In the genomic region with DNA sequence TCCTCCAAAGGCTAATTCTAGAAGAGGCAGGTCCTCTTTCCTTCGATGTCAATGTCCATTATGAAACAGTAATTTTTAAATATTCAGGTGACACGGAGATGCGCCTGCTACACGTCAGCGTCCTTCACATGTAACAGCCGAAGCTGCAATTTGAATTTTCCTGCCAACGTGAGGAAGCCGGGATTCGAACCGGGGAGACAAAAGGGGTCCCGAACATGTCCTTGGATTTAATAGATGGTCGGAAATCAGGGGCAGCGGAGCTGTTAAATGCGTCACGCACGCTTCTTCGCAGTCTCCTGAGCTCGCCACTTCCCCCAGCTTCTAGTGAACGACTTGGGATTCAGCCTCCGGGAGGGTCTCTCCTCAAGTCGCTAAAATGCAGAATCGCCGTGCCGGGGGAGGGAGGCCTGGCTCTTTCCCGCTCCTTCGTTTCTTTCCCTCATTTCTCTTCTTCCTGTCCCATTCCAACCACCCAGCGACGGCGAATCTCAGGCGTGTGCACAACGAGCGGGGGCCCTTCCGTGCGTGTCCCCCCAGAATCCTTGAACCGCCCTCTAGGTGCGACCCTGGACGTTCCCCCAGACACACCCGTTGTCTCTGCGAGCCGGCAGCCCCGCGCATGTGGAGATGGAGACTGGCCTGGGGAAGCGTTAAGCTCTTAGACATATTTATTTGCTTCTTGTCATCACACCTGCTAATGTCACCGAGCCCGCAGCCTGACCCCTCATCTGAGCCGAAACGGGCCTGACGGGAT, we compare ENCODE assay signal across 2 cellular contexts.
TF ChIP-seq lines count a peak whose summit lies in the region.

No MANE protein-coding gene starts in this region.

TF ChIP-seq in HEK293, 187 proteins besides CTCF, POLR2A, EP300 and RAD21 (continues in another document):
- TF ChIP-seq ZNF140 (tag by site-specific recombination; IDR thresholded peaks at IDR 0.05): no peak
- peak; percentile 34; the same call in 1 of the 2 replicates for TF ChIP-seq ZBTB7A (tag by site-specific recombination; IDR thresholded peaks at IDR 0.05; ENCODE audit: low read depth)
- TF ChIP-seq, protein P1, sequence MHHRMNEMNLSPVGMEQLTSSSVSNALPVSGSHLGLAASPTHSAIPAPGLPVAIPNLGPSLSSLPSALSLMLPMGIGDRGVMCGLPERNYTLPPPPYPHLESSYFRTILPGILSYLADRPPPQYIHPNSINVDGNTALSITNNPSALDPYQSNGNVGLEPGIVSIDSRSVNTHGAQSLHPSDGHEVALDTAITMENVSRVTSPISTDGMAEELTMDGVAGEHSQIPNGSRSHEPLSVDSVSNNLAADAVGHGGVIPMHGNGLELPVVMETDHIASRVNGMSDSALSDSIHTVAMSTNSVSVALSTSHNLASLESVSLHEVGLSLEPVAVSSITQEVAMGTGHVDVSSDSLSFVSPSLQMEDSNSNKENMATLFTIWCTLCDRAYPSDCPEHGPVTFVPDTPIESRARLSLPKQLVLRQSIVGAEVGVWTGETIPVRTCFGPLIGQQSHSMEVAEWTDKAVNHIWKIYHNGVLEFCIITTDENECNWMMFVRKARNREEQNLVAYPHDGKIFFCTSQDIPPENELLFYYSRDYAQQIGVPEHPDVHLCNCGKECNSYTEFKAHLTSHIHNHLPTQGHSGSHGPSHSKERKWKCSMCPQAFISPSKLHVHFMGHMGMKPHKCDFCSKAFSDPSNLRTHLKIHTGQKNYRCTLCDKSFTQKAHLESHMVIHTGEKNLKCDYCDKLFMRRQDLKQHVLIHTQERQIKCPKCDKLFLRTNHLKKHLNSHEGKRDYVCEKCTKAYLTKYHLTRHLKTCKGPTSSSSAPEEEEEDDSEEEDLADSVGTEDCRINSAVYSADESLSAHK (tag by site-specific recombination; IDR thresholded peaks at IDR 0.05): no peak
- TF ChIP-seq BCL11A (tag by site-specific recombination; IDR thresholded peaks at IDR 0.05; ENCODE audit: low read depth): no peak
- TF ChIP-seq KLF8 (tag by site-specific recombination; IDR thresholded peaks at IDR 0.05): peak; percentile 31; the same call in 1 of the 2 replicates
- TF ChIP-seq, protein P2, sequence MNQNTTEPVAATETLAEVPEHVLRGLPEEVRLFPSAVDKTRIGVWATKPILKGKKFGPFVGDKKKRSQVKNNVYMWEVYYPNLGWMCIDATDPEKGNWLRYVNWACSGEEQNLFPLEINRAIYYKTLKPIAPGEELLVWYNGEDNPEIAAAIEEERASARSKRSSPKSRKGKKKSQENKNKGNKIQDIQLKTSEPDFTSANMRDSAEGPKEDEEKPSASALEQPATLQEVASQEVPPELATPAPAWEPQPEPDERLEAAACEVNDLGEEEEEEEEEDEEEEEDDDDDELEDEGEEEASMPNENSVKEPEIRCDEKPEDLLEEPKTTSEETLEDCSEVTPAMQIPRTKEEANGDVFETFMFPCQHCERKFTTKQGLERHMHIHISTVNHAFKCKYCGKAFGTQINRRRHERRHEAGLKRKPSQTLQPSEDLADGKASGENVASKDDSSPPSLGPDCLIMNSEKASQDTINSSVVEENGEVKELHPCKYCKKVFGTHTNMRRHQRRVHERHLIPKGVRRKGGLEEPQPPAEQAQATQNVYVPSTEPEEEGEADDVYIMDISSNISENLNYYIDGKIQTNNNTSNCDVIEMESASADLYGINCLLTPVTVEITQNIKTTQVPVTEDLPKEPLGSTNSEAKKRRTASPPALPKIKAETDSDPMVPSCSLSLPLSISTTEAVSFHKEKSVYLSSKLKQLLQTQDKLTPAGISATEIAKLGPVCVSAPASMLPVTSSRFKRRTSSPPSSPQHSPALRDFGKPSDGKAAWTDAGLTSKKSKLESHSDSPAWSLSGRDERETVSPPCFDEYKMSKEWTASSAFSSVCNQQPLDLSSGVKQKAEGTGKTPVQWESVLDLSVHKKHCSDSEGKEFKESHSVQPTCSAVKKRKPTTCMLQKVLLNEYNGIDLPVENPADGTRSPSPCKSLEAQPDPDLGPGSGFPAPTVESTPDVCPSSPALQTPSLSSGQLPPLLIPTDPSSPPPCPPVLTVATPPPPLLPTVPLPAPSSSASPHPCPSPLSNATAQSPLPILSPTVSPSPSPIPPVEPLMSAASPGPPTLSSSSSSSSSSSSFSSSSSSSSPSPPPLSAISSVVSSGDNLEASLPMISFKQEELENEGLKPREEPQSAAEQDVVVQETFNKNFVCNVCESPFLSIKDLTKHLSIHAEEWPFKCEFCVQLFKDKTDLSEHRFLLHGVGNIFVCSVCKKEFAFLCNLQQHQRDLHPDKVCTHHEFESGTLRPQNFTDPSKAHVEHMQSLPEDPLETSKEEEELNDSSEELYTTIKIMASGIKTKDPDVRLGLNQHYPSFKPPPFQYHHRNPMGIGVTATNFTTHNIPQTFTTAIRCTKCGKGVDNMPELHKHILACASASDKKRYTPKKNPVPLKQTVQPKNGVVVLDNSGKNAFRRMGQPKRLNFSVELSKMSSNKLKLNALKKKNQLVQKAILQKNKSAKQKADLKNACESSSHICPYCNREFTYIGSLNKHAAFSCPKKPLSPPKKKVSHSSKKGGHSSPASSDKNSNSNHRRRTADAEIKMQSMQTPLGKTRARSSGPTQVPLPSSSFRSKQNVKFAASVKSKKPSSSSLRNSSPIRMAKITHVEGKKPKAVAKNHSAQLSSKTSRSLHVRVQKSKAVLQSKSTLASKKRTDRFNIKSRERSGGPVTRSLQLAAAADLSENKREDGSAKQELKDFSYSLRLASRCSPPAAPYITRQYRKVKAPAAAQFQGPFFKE (tag by site-specific recombination; IDR thresholded peaks at IDR 0.05; ENCODE audit: borderline replicate concordance): no peak
- TF ChIP-seq, protein P3, sequence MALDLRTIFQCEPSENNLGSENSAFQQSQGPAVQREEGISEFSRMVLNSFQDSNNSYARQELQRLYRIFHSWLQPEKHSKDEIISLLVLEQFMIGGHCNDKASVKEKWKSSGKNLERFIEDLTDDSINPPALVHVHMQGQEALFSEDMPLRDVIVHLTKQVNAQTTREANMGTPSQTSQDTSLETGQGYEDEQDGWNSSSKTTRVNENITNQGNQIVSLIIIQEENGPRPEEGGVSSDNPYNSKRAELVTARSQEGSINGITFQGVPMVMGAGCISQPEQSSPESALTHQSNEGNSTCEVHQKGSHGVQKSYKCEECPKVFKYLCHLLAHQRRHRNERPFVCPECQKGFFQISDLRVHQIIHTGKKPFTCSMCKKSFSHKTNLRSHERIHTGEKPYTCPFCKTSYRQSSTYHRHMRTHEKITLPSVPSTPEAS (tag by site-specific recombination; IDR thresholded peaks at IDR 0.05): no peak
- no peak for TF ChIP-seq ZBTB48 (tag by site-specific recombination; IDR thresholded peaks at IDR 0.05)
- no peak for TF ChIP-seq ZNF747 (tag by site-specific recombination; IDR thresholded peaks at IDR 0.05)
- TF ChIP-seq ZNF610 (tag by site-specific recombination; IDR thresholded peaks at IDR 0.05; ENCODE audit: borderline replicate concordance): no peak
- no peak for TF ChIP-seq GLI2 (tag by site-specific recombination; IDR thresholded peaks at IDR 0.05; ENCODE audit: borderline replicate concordance, low read depth)
- peak; percentile 78 for TF ChIP-seq ZNF341 (tag by site-specific recombination; IDR thresholded peaks at IDR 0.05; ENCODE audit: low read depth)
- TF ChIP-seq REPIN1 (tag by site-specific recombination; IDR thresholded peaks at IDR 0.05; ENCODE audit: low read depth): no peak
- TF ChIP-seq ZNF202 (tag by site-specific recombination; IDR thresholded peaks at IDR 0.05; ENCODE audit: borderline replicate concordance): peak; percentile 53; the same call in 1 of the 2 replicates

TF ChIP-seq in GM12878, 131 proteins besides CTCF, POLR2A, EP300 and RAD21:
- TF ChIP-seq KDM1A (IDR thresholded peaks at IDR 0.05; ENCODE audit: borderline replicate concordance): no peak
- TF ChIP-seq ZBED1 (IDR thresholded peaks at IDR 0.05; ENCODE audit: borderline replicate concordance): no peak
- TF ChIP-seq, protein P4, sequence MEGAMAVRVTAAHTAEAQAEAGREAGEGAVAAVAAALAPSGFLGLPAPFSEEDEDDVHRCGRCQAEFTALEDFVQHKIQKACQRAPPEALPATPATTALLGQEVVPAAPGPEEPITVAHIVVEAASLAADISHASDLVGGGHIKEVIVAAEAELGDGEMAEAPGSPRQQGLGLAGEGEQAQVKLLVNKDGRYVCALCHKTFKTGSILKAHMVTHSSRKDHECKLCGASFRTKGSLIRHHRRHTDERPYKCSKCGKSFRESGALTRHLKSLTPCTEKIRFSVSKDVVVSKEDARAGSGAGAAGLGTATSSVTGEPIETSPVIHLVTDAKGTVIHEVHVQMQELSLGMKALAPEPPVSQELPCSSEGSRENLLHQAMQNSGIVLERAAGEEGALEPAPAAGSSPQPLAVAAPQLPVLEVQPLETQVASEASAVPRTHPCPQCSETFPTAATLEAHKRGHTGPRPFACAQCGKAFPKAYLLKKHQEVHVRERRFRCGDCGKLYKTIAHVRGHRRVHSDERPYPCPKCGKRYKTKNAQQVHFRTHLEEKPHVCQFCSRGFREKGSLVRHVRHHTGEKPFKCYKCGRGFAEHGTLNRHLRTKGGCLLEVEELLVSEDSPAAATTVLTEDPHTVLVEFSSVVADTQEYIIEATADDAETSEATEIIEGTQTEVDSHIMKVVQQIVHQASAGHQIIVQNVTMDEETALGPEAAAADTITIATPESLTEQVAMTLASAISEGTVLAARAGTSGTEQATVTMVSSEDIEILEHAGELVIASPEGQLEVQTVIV (IDR thresholded peaks at IDR 0.05; ENCODE audit: borderline replicate concordance, partially characterized antibody): no peak
- TF ChIP-seq CBX5 (IDR thresholded peaks at IDR 0.05; ENCODE audit: low read depth): no peak
- TF ChIP-seq, protein P5, sequence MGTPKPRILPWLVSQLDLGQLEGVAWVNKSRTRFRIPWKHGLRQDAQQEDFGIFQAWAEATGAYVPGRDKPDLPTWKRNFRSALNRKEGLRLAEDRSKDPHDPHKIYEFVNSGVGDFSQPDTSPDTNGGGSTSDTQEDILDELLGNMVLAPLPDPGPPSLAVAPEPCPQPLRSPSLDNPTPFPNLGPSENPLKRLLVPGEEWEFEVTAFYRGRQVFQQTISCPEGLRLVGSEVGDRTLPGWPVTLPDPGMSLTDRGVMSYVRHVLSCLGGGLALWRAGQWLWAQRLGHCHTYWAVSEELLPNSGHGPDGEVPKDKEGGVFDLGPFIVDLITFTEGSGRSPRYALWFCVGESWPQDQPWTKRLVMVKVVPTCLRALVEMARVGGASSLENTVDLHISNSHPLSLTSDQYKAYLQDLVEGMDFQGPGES (IDR thresholded peaks at IDR 0.05): no peak
- TF ChIP-seq ATF7 (IDR thresholded peaks at IDR 0.05; ENCODE audit: low read depth): no peak
- TF ChIP-seq, protein P6, sequence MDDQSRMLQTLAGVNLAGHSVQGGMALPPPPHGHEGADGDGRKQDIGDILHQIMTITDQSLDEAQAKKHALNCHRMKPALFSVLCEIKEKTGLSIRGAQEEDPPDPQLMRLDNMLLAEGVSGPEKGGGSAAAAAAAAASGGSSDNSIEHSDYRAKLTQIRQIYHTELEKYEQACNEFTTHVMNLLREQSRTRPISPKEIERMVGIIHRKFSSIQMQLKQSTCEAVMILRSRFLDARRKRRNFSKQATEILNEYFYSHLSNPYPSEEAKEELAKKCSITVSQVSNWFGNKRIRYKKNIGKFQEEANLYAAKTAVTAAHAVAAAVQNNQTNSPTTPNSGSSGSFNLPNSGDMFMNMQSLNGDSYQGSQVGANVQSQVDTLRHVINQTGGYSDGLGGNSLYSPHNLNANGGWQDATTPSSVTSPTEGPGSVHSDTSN (IDR thresholded peaks at IDR 0.05; ENCODE audit: insufficient replicate concordance, low read depth, low read length): no peak
- no peak for TF ChIP-seq BCL11A (IDR thresholded peaks at IDR 0.05; ENCODE audit: low read depth, low read length)
- TF ChIP-seq, protein P7, sequence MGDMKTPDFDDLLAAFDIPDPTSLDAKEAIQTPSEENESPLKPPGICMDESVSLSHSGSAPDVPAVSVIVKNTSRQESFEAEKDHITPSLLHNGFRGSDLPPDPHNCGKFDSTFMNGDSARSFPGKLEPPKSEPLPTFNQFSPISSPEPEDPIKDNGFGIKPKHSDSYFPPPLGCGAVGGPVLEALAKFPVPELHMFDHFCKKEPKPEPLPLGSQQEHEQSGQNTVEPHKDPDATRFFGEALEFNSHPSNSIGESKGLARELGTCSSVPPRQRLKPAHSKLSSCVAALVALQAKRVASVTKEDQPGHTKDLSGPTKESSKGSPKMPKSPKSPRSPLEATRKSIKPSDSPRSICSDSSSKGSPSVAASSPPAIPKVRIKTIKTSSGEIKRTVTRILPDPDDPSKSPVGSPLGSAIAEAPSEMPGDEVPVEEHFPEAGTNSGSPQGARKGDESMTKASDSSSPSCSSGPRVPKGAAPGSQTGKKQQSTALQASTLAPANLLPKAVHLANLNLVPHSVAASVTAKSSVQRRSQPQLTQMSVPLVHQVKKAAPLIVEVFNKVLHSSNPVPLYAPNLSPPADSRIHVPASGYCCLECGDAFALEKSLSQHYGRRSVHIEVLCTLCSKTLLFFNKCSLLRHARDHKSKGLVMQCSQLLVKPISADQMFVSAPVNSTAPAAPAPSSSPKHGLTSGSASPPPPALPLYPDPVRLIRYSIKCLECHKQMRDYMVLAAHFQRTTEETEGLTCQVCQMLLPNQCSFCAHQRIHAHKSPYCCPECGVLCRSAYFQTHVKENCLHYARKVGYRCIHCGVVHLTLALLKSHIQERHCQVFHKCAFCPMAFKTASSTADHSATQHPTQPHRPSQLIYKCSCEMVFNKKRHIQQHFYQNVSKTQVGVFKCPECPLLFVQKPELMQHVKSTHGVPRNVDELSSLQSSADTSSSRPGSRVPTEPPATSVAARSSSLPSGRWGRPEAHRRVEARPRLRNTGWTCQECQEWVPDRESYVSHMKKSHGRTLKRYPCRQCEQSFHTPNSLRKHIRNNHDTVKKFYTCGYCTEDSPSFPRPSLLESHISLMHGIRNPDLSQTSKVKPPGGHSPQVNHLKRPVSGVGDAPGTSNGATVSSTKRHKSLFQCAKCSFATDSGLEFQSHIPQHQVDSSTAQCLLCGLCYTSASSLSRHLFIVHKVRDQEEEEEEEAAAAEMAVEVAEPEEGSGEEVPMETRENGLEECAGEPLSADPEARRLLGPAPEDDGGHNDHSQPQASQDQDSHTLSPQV (IDR thresholded peaks at IDR 0.05): no peak
